ENCODE assay signal across 1 cellular context in the genomic region with DNA sequence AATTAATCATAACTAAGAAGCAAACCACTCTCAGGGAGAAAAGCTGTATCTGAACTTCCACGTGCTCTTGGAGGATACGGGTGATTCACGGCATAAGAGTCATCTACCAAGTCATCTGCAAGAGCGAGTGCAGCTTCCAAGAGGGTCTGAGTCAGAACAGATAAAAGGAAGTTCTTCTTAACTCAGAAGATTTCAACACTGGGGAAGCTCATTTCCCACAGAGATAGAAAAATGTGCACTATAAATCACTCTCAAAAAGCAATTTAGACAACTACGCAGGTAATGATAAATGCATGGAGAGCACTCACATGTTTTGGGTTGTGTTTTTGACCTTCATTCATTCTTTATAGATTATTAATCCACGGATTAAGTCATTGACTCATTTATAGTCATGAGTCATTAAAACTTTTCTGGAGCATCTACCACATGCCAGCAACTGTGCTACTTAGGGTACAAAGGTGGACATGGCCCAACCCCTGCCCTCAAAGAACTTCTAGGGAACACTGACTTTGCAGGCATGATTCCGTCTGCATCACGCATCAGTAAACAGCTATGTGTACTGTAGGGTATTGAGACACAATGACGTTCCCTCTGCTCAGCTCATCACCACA.
TF ChIP-seq lines count a peak whose summit lies in the region.

No MANE protein-coding gene starts in this region.

TF ChIP-seq in IMR-90, 13 proteins besides CTCF, POLR2A, EP300 and RAD21 (continued from another document):
- TF ChIP-seq, protein P1, sequence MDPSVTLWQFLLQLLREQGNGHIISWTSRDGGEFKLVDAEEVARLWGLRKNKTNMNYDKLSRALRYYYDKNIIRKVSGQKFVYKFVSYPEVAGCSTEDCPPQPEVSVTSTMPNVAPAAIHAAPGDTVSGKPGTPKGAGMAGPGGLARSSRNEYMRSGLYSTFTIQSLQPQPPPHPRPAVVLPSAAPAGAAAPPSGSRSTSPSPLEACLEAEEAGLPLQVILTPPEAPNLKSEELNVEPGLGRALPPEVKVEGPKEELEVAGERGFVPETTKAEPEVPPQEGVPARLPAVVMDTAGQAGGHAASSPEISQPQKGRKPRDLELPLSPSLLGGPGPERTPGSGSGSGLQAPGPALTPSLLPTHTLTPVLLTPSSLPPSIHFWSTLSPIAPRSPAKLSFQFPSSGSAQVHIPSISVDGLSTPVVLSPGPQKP (IDR thresholded peaks at IDR 0.05; ENCODE audit: borderline replicate concordance, low read depth, low read length): no peak
- TF ChIP-seq MXI1 (IDR thresholded peaks at IDR 0.05; ENCODE audit: borderline replicate concordance, low read depth, low read length): peak; percentile 64; the same call in 1 of the 2 replicates
- TF ChIP-seq CHD1 (IDR thresholded peaks at IDR 0.05; ENCODE audit: low read depth, low read length): no peak
